ENCODE assay signal across 20 cellular contexts in the genomic region with DNA sequence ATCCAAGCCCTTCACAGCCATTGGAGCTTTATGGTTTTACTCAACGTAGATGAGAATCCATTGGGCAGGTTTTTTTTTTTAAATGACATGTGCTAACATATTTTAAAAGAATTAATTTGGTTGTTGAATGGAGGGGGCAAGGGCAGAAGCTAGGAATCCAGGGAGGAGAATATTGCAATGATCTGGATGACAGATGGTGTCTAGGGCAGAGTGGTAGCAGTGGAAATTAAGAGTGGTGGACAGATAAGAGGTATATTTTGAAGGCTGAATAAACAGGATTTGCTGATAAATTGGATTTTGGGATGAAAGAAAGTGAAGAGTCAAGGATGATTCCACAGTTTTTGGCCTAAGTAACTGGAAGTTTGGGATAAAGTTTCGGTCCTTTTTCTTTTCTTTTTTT. TPM values are rescaled to one million over a fixed set of nuclear protein-coding genes. Genes with fewer than 3 reads are reported as not detected.
DNase-seq lines count a peak whose midpoint lies in the region; ATAC-seq and TF ChIP-seq lines count a peak whose summit lies in the region.
"Had no signal": no experiment of that assay in that cellular context is flagged by ENCODE, and none has a peak within 500 bp of the region (broad histone marks: within the 10 kb centered on the region; RNA-seq: fewer than 3 reads in every experiment).

No MANE protein-coding gene starts in this region.

- H2BK12ac ChIP-seq in mesenchymal stem cell (ENCODE audit: low read length in 2 of 2) = no peak overlapping the region

- no peak overlapping the region for H4K8ac ChIP-seq in mesenchymal stem cell (ENCODE audit: low read length)

- H3K9me3 ChIP-seq in mesenchymal stem cell (ENCODE audit: control insufficient read depth, low read length) = no peaks in the 10 kb centered on the region
- H3K9me3 ChIP-seq in gastrocnemius medialis = no peaks in the 10 kb centered on the region
- H3K9me3 ChIP-seq: BLaER1 had no signal

- intact Hi-C loops in dendritic cell treated with granulocyte-macrophage colony-stimulating factor and Interleukin-4, amounts not matched to agents 40 ng/mL and 50 ng/mL, for 4 days (cut with micrococcal nuclease) = no loop called here
- intact Hi-C loops in gastrocnemius medialis (cut with DNase I; ENCODE audit: low total_unique reads) = no loop called here

- H2AK5ac ChIP-seq in mesenchymal stem cell (ENCODE audit: low read length, severe bottlenecking) = no peak overlapping the region

- no peaks in the 10 kb centered on the region for H3K36me3 ChIP-seq in mesenchymal stem cell (ENCODE audit: control insufficient read depth in 1 of 2, insufficient read depth in 2 of 2, low read depth in 1 of 2, low read length in 2 of 2)
- H3K36me3 ChIP-seq in gastrocnemius medialis = no peaks in the 10 kb centered on the region
- H3K36me3 ChIP-seq: BLaER1 had no signal

- H3K79me1 ChIP-seq in mesenchymal stem cell (replicated peaks; ENCODE audit: low read length, poor library complexity, severe bottlenecking) = no peaks in the 10 kb centered on the region

- H2BK15ac ChIP-seq in mesenchymal stem cell (ENCODE audit: low read depth, poor library complexity, severe bottlenecking) = no peak overlapping the region

- no peak overlapping the region for H3K18ac ChIP-seq in mesenchymal stem cell (ENCODE audit: low read depth in 1 of 2, low read length in 2 of 2)

- TF ChIP-seq CTCF in gastrocnemius medialis (IDR thresholded peaks at IDR 0.05 in 4 of 5, conservative IDR thresholded peaks at IDR 0.05 in 1 of 5) = no peak

- no peak overlapping the region for H3K4ac ChIP-seq in mesenchymal stem cell (ENCODE audit: low read depth in 1 of 2, low read length in 2 of 2)

- TF ChIP-seq POLR2A in gastrocnemius medialis (IDR thresholded peaks at IDR 0.05) = no peak

- H3K23ac ChIP-seq in mesenchymal stem cell (ENCODE audit: low read length in 2 of 2) = no peak overlapping the region

- no peak overlapping the region for H2BK120ac ChIP-seq in mesenchymal stem cell (ENCODE audit: low read depth, low read length)

- no peak overlapping the region for H2BK5ac ChIP-seq in mesenchymal stem cell (ENCODE audit: low read depth, low read length, poor library complexity, severe bottlenecking)

- no peak overlapping the region for H4K91ac ChIP-seq in mesenchymal stem cell (ENCODE audit: low read length)

- WGBS in mesenchymal stem cell = 85% methylated on average over 2 of the region's 2 CpGs

- H3K4me2 ChIP-seq in mesenchymal stem cell (ENCODE audit: low read length, poor library complexity, severe bottlenecking) = no peak overlapping the region
- H3K4me2 ChIP-seq: BLaER1, GM23338 had no signal

- in situ Hi-C loops in gastrocnemius medialis (cut with MboI; ENCODE audit: low sequenced_read_pairs in 4 of 4) = no loop called here

- peak overlapping the region; percentile 1 for H3K27ac Mint-ChIP-seq in dendritic cell treated with granulocyte-macrophage colony-stimulating factor and Interleukin-4, amounts not matched to agents 40 ng/mL and 50 ng/mL, for 4 days
- H3K27ac Mint-ChIP-seq: CD14-positive monocyte, GM23338 had no signal

- DNase-seq in NCI-H2171 treated with DMSO at 0.1 percent for 48 hours (lab: John Stamatoyannopoulos, UW) (peak; percentile 50), NCI-H2171 (lab: John Stamatoyannopoulos, UW) (no peak), NCI-H82 treated with DMSO at 0.1 percent for 48 hours (lab: John Stamatoyannopoulos, UW; ENCODE audit: unreplicated experiment) (peak; percentile 98), germinal center (ENCODE audit: low spot score) (no peak), mesenchymal stem cell (no peak), gastrocnemius medialis (no peak)
- DNase-seq: 8988T; CD4-positive, alpha-beta memory T cell; DMS53; DND-41; EL; H7 had no signal

- ATAC-seq in gastrocnemius medialis = no peak
- ATAC-seq: GM12878, GM23338, HCT116, HepG2 had no signal

- H2AFZ ChIP-seq in mesenchymal stem cell (ENCODE audit: low read depth, low read length) = no peak overlapping the region
- H2AFZ ChIP-seq: GM23338 had no signal

- H3K36me3 Mint-ChIP-seq in dendritic cell treated with granulocyte-macrophage colony-stimulating factor and Interleukin-4, amounts not matched to agents 40 ng/mL and 50 ng/mL, for 4 days (ENCODE audit: low read depth) = no peaks in the 10 kb centered on the region
- H3K36me3 Mint-ChIP-seq: CD14-positive monocyte; CD4-positive, alpha-beta memory T cell; IgD-negative memory B cell had no signal

- H3K27ac ChIP-seq in mesenchymal stem cell (ENCODE audit: low read length, poor library complexity, severe bottlenecking) (no peak overlapping the region), gastrocnemius medialis (no peak overlapping the region)
- H3K27ac ChIP-seq: BLaER1 had no signal

- H3K9ac ChIP-seq in mesenchymal stem cell (ENCODE audit: low read length) = no peak overlapping the region
- H3K9ac ChIP-seq: BLaER1 had no signal

- H3K4me1 Mint-ChIP-seq in dendritic cell treated with granulocyte-macrophage colony-stimulating factor and Interleukin-4, amounts not matched to agents 40 ng/mL and 50 ng/mL, for 4 days (ENCODE audit: low read depth) = peaks cover 40% of the 10 kb centered on the region
- H3K4me1 Mint-ChIP-seq: CD4-positive, alpha-beta memory T cell had no signal

- H3K4me3 ChIP-seq in mesenchymal stem cell (ENCODE audit: insufficient read depth in 1 of 2, low read depth in 1 of 2, low read length in 2 of 2) (no peak overlapping the region), gastrocnemius medialis (no peak overlapping the region)
- H3K4me3 ChIP-seq: BLaER1, GM12878, GM23338 had no signal

- no peaks in the 10 kb centered on the region for H3K9me3 Mint-ChIP-seq in dendritic cell treated with granulocyte-macrophage colony-stimulating factor and Interleukin-4, amounts not matched to agents 40 ng/mL and 50 ng/mL, for 4 days
- H3K9me3 Mint-ChIP-seq: CD14-positive monocyte; CD4-positive, alpha-beta memory T cell; GM23338; IgD-negative memory B cell had no signal

- no peaks in the 10 kb centered on the region for H3K27me3 Mint-ChIP-seq in dendritic cell treated with granulocyte-macrophage colony-stimulating factor and Interleukin-4, amounts not matched to agents 40 ng/mL and 50 ng/mL, for 4 days

- H3K4me1 ChIP-seq in mesenchymal stem cell (ENCODE audit: control insufficient read depth, insufficient read depth, low read depth, low read length) (peaks cover 3% of the 10 kb centered on the region), gastrocnemius medialis (peaks cover 6 to 23% of the 10 kb centered on the region in 2 donors)
- H3K4me1 ChIP-seq: BLaER1 had no signal

- peaks cover 0 to 7% of the 10 kb centered on the region in 2 experiments for H3K27me3 ChIP-seq in mesenchymal stem cell (ENCODE audit: control insufficient read depth in 1 of 2, insufficient read depth in 1 of 2, low read length in 2 of 2)
- no peaks in the 10 kb centered on the region for H3K27me3 ChIP-seq in gastrocnemius medialis
- H3K27me3 ChIP-seq: BLaER1 had no signal

- no peak overlapping the region for H3K14ac ChIP-seq in mesenchymal stem cell (ENCODE audit: low read length in 2 of 2)

- H3K4me3 Mint-ChIP-seq in dendritic cell treated with granulocyte-macrophage colony-stimulating factor and Interleukin-4, amounts not matched to agents 40 ng/mL and 50 ng/mL, for 4 days = no peak overlapping the region
- H3K4me3 Mint-ChIP-seq: CD14-positive monocyte; CD4-positive, alpha-beta memory T cell; GM23338; IgD-negative memory B cell had no signal

RNA-seq across cellular contexts. Expression of gene DHX40, which starts 54.8 kb away (rescaled TPM):
- 17.8 TPM for polyA plus RNA-seq in mesenchymal stem cell (2013, experiment 1 of 2)
- polyA plus RNA-seq in mesenchymal stem cell (2013, experiment 2 of 2) = 18.4 TPM
- 10 to 100 TPM; 21.2 to 32.2 (median 26.9) TPM for total RNA-seq in gastrocnemius medialis

Comparison
In these comparisons a context has a peak if more than half of its experiments do, and no peak if none do; other contexts are left out.
1. DNase-seq: peak in NCI-H2171 treated with DMSO at 0.1 percent for 48 hours (single experiment) and NCI-H82 treated with DMSO at 0.1 percent for 48 hours (single experiment); none in NCI-H2171 (single experiment), germinal center (single experiment), mesenchymal stem cell (single experiment) and gastrocnemius medialis (0 of 2).